Comparison of ENCODE assay signal across 9 cellular contexts in genomic region chr2:47043142-47043890, GRCh38.
A peak's percentile ranks its signal among the peaks of the same experiment; 100 is the strongest.
DNase-seq lines count a peak whose midpoint lies in the region; ATAC-seq and TF ChIP-seq lines count a peak whose summit lies in the region.
"Had no signal": no experiment of that assay in that cellular context is flagged by ENCODE, and none has a peak within 500 bp of the region (broad histone marks: within the 10 kb centered on the region; RNA-seq: fewer than 3 reads in every experiment).

No MANE protein-coding gene starts in this region.

- TF ChIP-seq CTCF in adrenal gland (IDR thresholded peaks at IDR 0.05), result no peak

- ATAC-seq in activated naive CD4-positive, alpha-beta T cell treated with anti-CD3 and anti-CD28 coated beads, Interleukin-2, amount 50 U/mL, for 72 hours, result no peak
- ATAC-seq in right cardiac atrium (peak; percentile 71 to 72), HG03378 (IDR thresholded peaks at IDR 0.05; ENCODE audit: unreplicated experiment) (no peak), HG03108 (IDR thresholded peaks at IDR 0.05; ENCODE audit: unreplicated experiment) (no peak)

- H3K4me3 ChIP-seq in adrenal gland (no peak overlapping the region), right cardiac atrium (ENCODE audit: low read length) (no peak overlapping the region)

- no peak overlapping the region for H3K4me3 Mint-ChIP-seq in activated naive CD4-positive, alpha-beta T cell treated with anti-CD3 and anti-CD28 coated beads for 36 hours
- H3K4me3 Mint-ChIP-seq: activated naive CD8-positive, alpha-beta T cell had no signal

- H3K27ac ChIP-seq in adrenal gland, result peak overlapping the region; percentile 78 to 98 (median 92)
- peak overlapping the region; percentile 87 for H3K27ac ChIP-seq in right cardiac atrium (ENCODE audit: low read length)

- H3K9me3 ChIP-seq in adrenal gland (replicated peaks in 1 of 3), result no peaks in the 10 kb centered on the region
- no peaks in the 10 kb centered on the region for H3K9me3 ChIP-seq in right cardiac atrium (ENCODE audit: control insufficient read depth, low read length)

- no peaks in the 10 kb centered on the region for H3K27me3 Mint-ChIP-seq in activated naive CD4-positive, alpha-beta T cell treated with anti-CD3 and anti-CD28 coated beads for 36 hours (ENCODE audit: low read depth)
- H3K27me3 Mint-ChIP-seq: activated naive CD8-positive, alpha-beta T cell had no signal

- H3K36me3 Mint-ChIP-seq in activated naive CD4-positive, alpha-beta T cell treated with anti-CD3 and anti-CD28 coated beads, Interleukin-2, amount 50 U/mL, for 72 hours, result peaks cover 0 to 18% of the 10 kb centered on the region in 2 donors
- peaks cover 15% of the 10 kb centered on the region for H3K36me3 Mint-ChIP-seq in activated naive CD4-positive, alpha-beta T cell treated with anti-CD3 and anti-CD28 coated beads for 36 hours (ENCODE audit: low read depth)

- no peaks in the 10 kb centered on the region for H3K27me3 ChIP-seq in adrenal gland
- H3K27me3 ChIP-seq in right cardiac atrium (ENCODE audit: control insufficient read depth, insufficient read depth), result no peaks in the 10 kb centered on the region

- H3K4me1 Mint-ChIP-seq in activated naive CD4-positive, alpha-beta T cell treated with anti-CD3 and anti-CD28 coated beads for 36 hours (ENCODE audit: low read depth), result peaks cover 8% of the 10 kb centered on the region

- peak in 1 of 2 donors; percentile 68 for TF ChIP-seq POLR2A in adrenal gland (IDR thresholded peaks at IDR 0.05)

- H3K4me1 ChIP-seq in adrenal gland (replicated peaks in 1 of 2) (peaks cover 37 to 56% of the 10 kb centered on the region in 2 donors), right cardiac atrium (ENCODE audit: control insufficient read depth, insufficient read depth, low read length) (peaks cover 16% of the 10 kb centered on the region)

- WGBS in adrenal gland, 4 donors, result 19 to 34% (median 29%) methylated on average over 8 of the region's 8 CpGs
- WGBS in right cardiac atrium, result 43% methylated on average over 8 of the region's 8 CpGs

- H3K9me3 Mint-ChIP-seq in activated naive CD4-positive, alpha-beta T cell treated with anti-CD3 and anti-CD28 coated beads, Interleukin-2, amount 50 U/mL, for 72 hours, result no peaks in the 10 kb centered on the region
- no peaks in the 10 kb centered on the region for H3K9me3 Mint-ChIP-seq in activated naive CD4-positive, alpha-beta T cell treated with anti-CD3 and anti-CD28 coated beads for 36 hours

- H3K36me3 ChIP-seq in adrenal gland (replicated peaks in 1 of 2), result peaks cover 0 to 21% of the 10 kb centered on the region in 2 donors

- CTCF ChIA-PET in activated naive CD4-positive, alpha-beta T cell treated with anti-CD3 and anti-CD28 coated beads for 36 hours (lab: Charles Lee), result interaction anchor here (0.7 kb wide), 1 partner anchor 37 kb away, joined by 6 read pairs; no protein-coding TSS in a partner anchor

- no peak for DNase-seq in activated naive CD4-positive, alpha-beta T cell treated with anti-CD3 and anti-CD28 coated beads, Interleukin-2, amount 50 U/mL, for 72 hours (ENCODE audit: low spot score in 2 of 2)
- DNase-seq in activated naive CD4-positive, alpha-beta T cell treated with anti-CD3 and anti-CD28 coated beads for 36 hours, result no peak
- DNase-seq in adrenal gland, result peak; percentile 79 to 94 (median 92)
- DNase-seq in right cardiac atrium, result peak in 2 of 3 donors; percentile 51 to 68
- peak; percentile 70 for DNase-seq in smooth muscle cell of the brain vasculature (ENCODE audit: low read depth, low spot score)
- no peak for DNase-seq in posterior vena cava (ENCODE audit: low spot score)

- H3K27ac Mint-ChIP-seq in activated naive CD4-positive, alpha-beta T cell treated with anti-CD3 and anti-CD28 coated beads, Interleukin-2, amount 50 U/mL, for 72 hours, result peak overlapping the region; percentile 37 to 93
- H3K27ac Mint-ChIP-seq in activated naive CD4-positive, alpha-beta T cell treated with anti-CD3 and anti-CD28 coated beads for 36 hours, result no peak overlapping the region
- H3K27ac Mint-ChIP-seq: activated naive CD8-positive, alpha-beta T cell had no signal

- intact Hi-C loops in activated naive CD4-positive, alpha-beta T cell treated with anti-CD3 and anti-CD28 coated beads for 36 hours (cut with micrococcal nuclease), result no loop called here
- intact Hi-C loops in adrenal gland (cut with DNase I), result no loop called here
- intact Hi-C loops in right cardiac atrium (cut with DNase I), result no loop called here
- intact Hi-C loops in posterior vena cava (cut with DNase I), result loop anchor here in 1 of 2 donors (10.0 kb wide), 1 partner anchor 231 kb away; no protein-coding TSS in a partner anchor

Comparison
In these comparisons a context has a peak if more than half of its experiments do, and no peak if none do; other contexts are left out.
1. ATAC-seq: peak in right cardiac atrium (2 of 2); none in activated naive CD4-positive, alpha-beta T cell treated with anti-CD3 and anti-CD28 coated beads, Interleukin-2, amount 50 U/mL, for 72 hours (0 of 2), HG03378 (single experiment) and HG03108 (single experiment).
2. DNase-seq: peak in adrenal gland (7 of 7), right cardiac atrium (2 of 3) and smooth muscle cell of the brain vasculature (single experiment); none in activated naive CD4-positive, alpha-beta T cell treated with anti-CD3 and anti-CD28 coated beads, Interleukin-2, amount 50 U/mL, for 72 hours (0 of 2), activated naive CD4-positive, alpha-beta T cell treated with anti-CD3 and anti-CD28 coated beads for 36 hours (single experiment) and posterior vena cava (single experiment).